8 cellular contexts compared by ENCODE assay signal in genomic region chr6:31862344-31863235, GRCh38. TPM values are rescaled to one million over a fixed set of nuclear protein-coding genes. Genes with fewer than 3 reads are reported as not detected.
A peak's percentile ranks its signal among the peaks of the same experiment; 100 is the strongest.
DNase-seq lines count a peak whose midpoint lies in the region; ATAC-seq, FAIRE-seq and TF ChIP-seq lines count a peak whose summit lies in the region.

Gene NEU1, minus strand, starts transcription at chr6:31862821. Its CDS starts 45 bp downstream, at chr6:31862776.

- H3K36me3 ChIP-seq in OCI-LY3 (replicated peaks; ENCODE audit: low read depth, low read length) (peaks cover 3% of the 10 kb centered on the region), mesodermal cell (ENCODE audit: control insufficient read depth, insufficient read depth, low read length) (peaks cover 40% of the 10 kb centered on the region)

- H3K79me2 ChIP-seq in OCI-LY3 (ENCODE audit: low read length), result peaks cover 6% of the 10 kb centered on the region

- H3K4me3 ChIP-seq in OCI-LY3 (ENCODE audit: low read length) (peak within 1 kb of the TSS; percentile 96), mesodermal cell (ENCODE audit: extremely low read depth, insufficient read depth, low read length, poor library complexity, severe bottlenecking) (peak within 1 kb of the TSS; percentile 86)

- H3K27ac ChIP-seq in OCI-LY3 (ENCODE audit: low read length) (peak within 1 kb of the TSS; percentile 49), mesodermal cell (ENCODE audit: low read depth, low read length, severe bottlenecking) (peak within 1 kb of the TSS; percentile 97)

- H4K20me1 ChIP-seq in OCI-LY3 (ENCODE audit: insufficient read depth, low read length), result no peaks in the 10 kb centered on the region

- H3K9me3 ChIP-seq in OCI-LY3 (ENCODE audit: insufficient read depth, low read length) (no peaks in the 10 kb centered on the region), mesodermal cell (ENCODE audit: control insufficient read depth, low read length) (no peaks in the 10 kb centered on the region)

- FAIRE-seq in endometrium (lab: Jason Lieb, UNC), result peak; percentile 99

- ATAC-seq in GM21515 (IDR thresholded peaks at IDR 0.05; ENCODE audit: unreplicated experiment), result peak; percentile 88

- H3K4me1 ChIP-seq in OCI-LY3 (ENCODE audit: low read length) (peaks cover 5% of the 10 kb centered on the region), mesodermal cell (ENCODE audit: control insufficient read depth, insufficient read depth, low read length, poor library complexity, severe bottlenecking) (no peaks in the 10 kb centered on the region)

- TF ChIP-seq CTCF in OCI-LY3 (IDR thresholded peaks at IDR 0.05; ENCODE audit: low read depth, low read length), result no peak

- H2AFZ ChIP-seq in OCI-LY3 (ENCODE audit: low read depth, low read length), result peak within 1 kb of the TSS; percentile 66; the same call in 1 of the 2 replicates

- DNase-seq in D341Med (ENCODE audit: low spot score), result peak; percentile 97
- DNase-seq in HuH-7 (ENCODE audit: low spot score), result peak; percentile 99
- peak; percentile 97 for DNase-seq in activated CD8-positive, alpha-beta memory T cell treated with anti-CD3 and anti-CD28 coated beads, Interleukin-2, amount 50 U/mL, for 48 hours
- DNase-seq in stimulated activated CD8-positive, alpha-beta memory T cell treated with anti-CD3 and anti-CD28 coated beads, Interleukin-15, amount 100 ng/mL, for 4 hours (ENCODE audit: low read depth in 2 of 2), result peak; percentile 98 to 100

- H3K4me2 ChIP-seq in OCI-LY3 (ENCODE audit: low read length), result peak within 1 kb of the TSS; percentile 97

- peak within 1 kb of the TSS; percentile 76 for H3K9ac ChIP-seq in OCI-LY3 (ENCODE audit: low read length)

- WGBS in mesodermal cell (ENCODE audit: insufficient coverage in 2 of 2), 2 experiments, result 1 to 2% methylated on average over 52 to 56 of the region's 64 CpGs

- H3K27me3 ChIP-seq in OCI-LY3 (ENCODE audit: low read depth, low read length), result no peaks in the 10 kb centered on the region

RNA-seq across cellular contexts. Expression of gene NEU1, which starts in this region (rescaled TPM):
- 70.0 TPM for polyA plus RNA-seq in mesodermal cell (2013, experiment 1 of 2)
- 60.5 TPM for polyA plus RNA-seq in mesodermal cell (2013, experiment 2 of 2)

Comparison
In these comparisons a context has a peak if more than half of its experiments do, and no peak if none do; other contexts are left out.
1. Peak in every context shown above with its lines: DNase-seq, ATAC-seq, H3K4me3 ChIP-seq and H3K27ac ChIP-seq.